1 cellular context compared by ENCODE assay signal in the genomic region with DNA sequence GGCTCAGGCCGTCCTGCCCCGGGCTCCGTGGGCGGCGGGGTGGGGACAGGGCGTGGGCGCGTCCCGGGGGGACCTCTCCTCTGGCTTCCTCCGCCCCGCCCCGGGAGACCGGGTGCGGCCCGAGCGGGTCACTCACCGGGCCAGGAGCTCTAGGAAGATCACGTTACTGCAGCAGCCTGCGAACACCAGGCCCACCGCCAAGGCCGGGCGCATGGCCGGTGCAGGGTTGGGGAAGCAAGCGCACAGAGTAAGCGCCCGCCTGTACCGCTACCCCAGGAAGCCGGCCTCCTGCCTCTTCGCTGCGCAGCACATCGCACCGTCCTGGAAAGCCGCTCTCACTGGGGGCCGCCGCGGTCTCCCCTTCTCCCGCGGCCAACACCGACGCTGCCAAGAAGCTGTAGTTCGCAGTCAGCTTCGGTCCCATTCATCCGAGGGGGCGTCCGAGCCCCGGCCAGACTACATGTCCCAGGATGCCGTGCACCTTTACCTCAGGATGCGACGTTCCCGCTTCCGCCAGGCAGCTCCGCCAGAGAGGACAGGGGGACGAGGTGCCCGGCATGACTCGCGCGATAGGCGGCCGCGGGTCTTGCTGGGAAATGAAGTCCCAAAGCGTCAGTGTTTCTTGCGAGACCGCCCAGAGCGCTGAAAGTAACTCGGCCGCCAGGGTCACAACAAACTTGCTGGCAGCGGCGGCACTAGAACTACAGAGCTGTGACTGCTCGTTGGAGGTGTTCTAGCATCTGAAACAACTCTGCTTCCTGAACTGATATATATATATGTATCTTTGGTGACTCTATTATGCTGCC.
TF ChIP-seq lines count a peak whose summit lies in the region.

A gene with protein sequence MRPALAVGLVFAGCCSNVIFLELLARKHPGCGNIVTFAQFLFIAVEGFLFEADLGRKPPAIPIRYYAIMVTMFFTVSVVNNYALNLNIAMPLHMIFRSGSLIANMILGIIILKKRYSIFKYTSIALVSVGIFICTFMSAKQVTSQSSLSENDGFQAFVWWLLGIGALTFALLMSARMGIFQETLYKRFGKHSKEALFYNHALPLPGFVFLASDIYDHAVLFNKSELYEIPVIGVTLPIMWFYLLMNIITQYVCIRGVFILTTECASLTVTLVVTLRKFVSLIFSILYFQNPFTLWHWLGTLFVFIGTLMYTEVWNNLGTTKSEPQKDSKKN (minus strand): TSS at position 392 of the 806 bp plus-strand sequence. CDS start 179 bp downstream, at position 213.

TF ChIP-seq in HepG2, 621 proteins besides CTCF, POLR2A, EP300 and RAD21 (continued from another document and continues in another):
- TF ChIP-seq, protein P1, sequence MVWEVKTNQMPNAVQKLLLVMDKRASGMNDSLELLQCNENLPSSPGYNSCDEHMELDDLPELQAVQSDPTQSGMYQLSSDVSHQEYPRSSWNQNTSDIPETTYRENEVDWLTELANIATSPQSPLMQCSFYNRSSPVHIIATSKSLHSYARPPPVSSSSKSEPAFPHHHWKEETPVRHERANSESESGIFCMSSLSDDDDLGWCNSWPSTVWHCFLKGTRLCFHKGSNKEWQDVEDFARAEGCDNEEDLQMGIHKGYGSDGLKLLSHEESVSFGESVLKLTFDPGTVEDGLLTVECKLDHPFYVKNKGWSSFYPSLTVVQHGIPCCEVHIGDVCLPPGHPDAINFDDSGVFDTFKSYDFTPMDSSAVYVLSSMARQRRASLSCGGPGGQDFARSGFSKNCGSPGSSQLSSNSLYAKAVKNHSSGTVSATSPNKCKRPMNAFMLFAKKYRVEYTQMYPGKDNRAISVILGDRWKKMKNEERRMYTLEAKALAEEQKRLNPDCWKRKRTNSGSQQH (CRISPR knock-in tag; IDR thresholded peaks at IDR 0.05; ENCODE audit: low read depth): no peak
- TF ChIP-seq THYN1 (CRISPR knock-in tag; IDR thresholded peaks at IDR 0.05; ENCODE audit: borderline replicate concordance, low read depth) (no peak), CEBPB (IDR thresholded peaks at IDR 0.05; ENCODE audit: borderline replicate concordance, low read depth, low read length) (no peak), ZNF296 (CRISPR knock-in tag; conservative IDR thresholded peaks at IDR 0.05) (0 out of 2 replicates have a peak, but pooled peaks have one; percentile 37), ZNF616 (CRISPR knock-in tag; IDR thresholded peaks at IDR 0.05; ENCODE audit: low read depth) (no peak; the same call in 1 of the 2 replicates), NFYB (CRISPR knock-in tag; IDR thresholded peaks at IDR 0.05) (peak; percentile 83), ZNF670 (CRISPR knock-in tag; IDR thresholded peaks at IDR 0.05; ENCODE audit: borderline replicate concordance) (no peak), SIN3B (IDR thresholded peaks at IDR 0.05; ENCODE audit: low read length) (peak; percentile 50; the same call in 1 of the 2 replicates), ZNF224 (CRISPR knock-in tag; IDR thresholded peaks at IDR 0.05) (no peak; the same call in 1 of the 2 replicates), SMARCC2 (IDR thresholded peaks at IDR 0.05) (no peak), ZKSCAN5 (CRISPR knock-in tag; IDR thresholded peaks at IDR 0.05) (no peak), ZNF441 (CRISPR knock-in tag; IDR thresholded peaks at IDR 0.05; ENCODE audit: borderline replicate concordance) (peak; percentile 71; the same call in 1 of the 2 replicates), HHEX (CRISPR knock-in tag; IDR thresholded peaks at IDR 0.05) (0 out of 2 replicates have a peak, but pooled peaks have one; percentile 14), MYNN (CRISPR knock-in tag; IDR thresholded peaks at IDR 0.05; ENCODE audit: low read depth) (no peak), ZFP62 (CRISPR knock-in tag; IDR thresholded peaks at IDR 0.05) (peak; percentile 65; the same call in 1 of the 2 replicates), ZC3H4 (CRISPR knock-in tag; IDR thresholded peaks at IDR 0.05; ENCODE audit: borderline replicate concordance) (no peak), SP140L (CRISPR knock-in tag; IDR thresholded peaks at IDR 0.05; ENCODE audit: borderline replicate concordance) (no peak), ZNF44 (CRISPR knock-in tag; IDR thresholded peaks at IDR 0.05) (no peak), KLF15 (CRISPR knock-in tag; IDR thresholded peaks at IDR 0.05; ENCODE audit: borderline replicate concordance) (no peak), ZNF138 (CRISPR knock-in tag; IDR thresholded peaks at IDR 0.05; ENCODE audit: low read depth) (no peak), TBP (CRISPR knock-in tag; IDR thresholded peaks at IDR 0.05) (peak; percentile 31; the same call in 1 of the 2 replicates), TCF12 (IDR thresholded peaks at IDR 0.05) (no peak), TCF12 (CRISPR knock-in tag; IDR thresholded peaks at IDR 0.05) (no peak)
- TF ChIP-seq, protein P2, sequence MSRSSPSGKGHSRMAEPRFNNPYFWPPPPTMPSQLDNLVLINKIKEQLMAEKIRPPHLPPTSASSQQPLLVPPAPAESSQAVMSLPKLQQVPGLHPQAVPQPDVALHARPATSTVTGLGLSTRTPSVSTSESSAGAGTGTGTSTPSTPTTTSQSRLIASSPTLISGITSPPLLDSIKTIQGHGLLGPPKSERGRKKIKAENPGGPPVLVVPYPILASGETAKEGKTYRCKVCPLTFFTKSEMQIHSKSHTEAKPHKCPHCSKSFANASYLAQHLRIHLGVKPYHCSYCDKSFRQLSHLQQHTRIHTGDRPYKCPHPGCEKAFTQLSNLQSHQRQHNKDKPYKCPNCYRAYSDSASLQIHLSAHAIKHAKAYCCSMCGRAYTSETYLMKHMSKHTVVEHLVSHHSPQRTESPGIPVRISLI (CRISPR knock-in tag; IDR thresholded peaks at IDR 0.05; ENCODE audit: borderline replicate concordance): peak; percentile 30; the same call in 1 of the 2 replicates
- TF ChIP-seq, protein P3, sequence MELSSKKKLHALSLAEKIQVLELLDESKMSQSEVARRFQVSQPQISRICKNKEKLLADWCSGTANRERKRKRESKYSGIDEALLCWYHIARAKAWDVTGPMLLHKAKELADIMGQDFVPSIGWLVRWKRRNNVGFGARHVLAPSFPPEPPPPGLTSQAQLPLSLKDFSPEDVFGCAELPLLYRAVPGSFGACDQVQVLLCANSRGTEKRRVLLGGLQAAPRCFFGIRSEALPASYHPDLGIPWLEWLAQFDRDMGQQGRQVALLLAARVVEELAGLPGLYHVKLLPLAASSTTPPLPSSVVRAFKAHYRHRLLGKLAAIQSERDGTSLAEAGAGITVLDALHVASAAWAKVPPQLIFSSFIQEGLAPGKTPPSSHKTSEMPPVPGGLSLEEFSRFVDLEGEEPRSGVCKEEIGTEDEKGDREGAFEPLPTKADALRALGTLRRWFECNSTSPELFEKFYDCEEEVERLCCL (CRISPR knock-in tag; IDR thresholded peaks at IDR 0.05; ENCODE audit: borderline replicate concordance): no peak
- TF ChIP-seq, protein P4, sequence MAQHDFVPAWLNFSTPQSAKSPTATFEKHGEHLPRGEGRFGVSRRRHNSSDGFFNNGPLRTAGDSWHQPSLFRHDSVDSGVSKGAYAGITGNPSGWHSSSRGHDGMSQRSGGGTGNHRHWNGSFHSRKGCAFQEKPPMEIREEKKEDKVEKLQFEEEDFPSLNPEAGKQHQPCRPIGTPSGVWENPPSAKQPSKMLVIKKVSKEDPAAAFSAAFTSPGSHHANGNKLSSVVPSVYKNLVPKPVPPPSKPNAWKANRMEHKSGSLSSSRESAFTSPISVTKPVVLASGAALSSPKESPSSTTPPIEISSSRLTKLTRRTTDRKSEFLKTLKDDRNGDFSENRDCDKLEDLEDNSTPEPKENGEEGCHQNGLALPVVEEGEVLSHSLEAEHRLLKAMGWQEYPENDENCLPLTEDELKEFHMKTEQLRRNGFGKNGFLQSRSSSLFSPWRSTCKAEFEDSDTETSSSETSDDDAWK (CRISPR knock-in tag; IDR thresholded peaks at IDR 0.05): no peak
- TF ChIP-seq, protein P5, sequence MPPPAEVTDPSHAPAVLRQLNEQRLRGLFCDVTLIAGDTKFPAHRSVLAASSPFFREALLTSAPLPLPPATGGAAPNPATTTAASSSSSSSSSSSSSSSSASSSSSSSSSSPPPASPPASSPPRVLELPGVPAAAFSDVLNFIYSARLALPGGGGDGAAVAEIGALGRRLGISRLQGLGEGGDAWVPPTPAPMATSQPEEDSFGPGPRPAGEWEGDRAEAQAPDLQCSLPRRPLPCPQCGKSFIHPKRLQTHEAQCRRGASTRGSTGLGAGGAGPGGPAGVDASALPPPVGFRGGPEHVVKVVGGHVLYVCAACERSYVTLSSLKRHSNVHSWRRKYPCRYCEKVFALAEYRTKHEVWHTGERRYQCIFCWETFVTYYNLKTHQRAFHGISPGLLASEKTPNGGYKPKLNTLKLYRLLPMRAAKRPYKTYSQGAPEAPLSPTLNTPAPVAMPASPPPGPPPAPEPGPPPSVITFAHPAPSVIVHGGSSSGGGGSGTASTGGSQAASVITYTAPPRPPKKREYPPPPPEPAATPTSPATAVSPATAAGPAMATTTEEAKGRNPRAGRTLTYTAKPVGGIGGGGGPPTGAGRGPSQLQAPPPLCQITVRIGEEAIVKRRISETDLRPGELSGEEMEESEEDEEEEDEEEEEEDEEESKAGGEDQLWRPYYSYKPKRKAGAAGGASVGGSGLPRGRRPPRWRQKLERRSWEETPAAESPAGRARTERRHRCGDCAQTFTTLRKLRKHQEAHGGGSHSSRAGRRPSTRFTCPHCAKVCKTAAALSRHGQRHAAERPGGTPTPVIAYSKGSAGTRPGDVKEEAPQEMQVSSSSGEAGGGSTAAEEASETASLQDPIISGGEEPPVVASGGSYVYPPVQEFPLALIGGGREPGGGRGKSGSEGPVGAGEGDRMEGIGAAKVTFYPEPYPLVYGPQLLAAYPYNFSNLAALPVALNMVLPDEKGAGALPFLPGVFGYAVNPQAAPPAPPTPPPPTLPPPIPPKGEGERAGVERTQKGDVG (CRISPR knock-in tag; IDR thresholded peaks at IDR 0.05; ENCODE audit: borderline replicate concordance): peak; percentile 17; the same call in 1 of the 2 replicates
- TF ChIP-seq, protein P6, sequence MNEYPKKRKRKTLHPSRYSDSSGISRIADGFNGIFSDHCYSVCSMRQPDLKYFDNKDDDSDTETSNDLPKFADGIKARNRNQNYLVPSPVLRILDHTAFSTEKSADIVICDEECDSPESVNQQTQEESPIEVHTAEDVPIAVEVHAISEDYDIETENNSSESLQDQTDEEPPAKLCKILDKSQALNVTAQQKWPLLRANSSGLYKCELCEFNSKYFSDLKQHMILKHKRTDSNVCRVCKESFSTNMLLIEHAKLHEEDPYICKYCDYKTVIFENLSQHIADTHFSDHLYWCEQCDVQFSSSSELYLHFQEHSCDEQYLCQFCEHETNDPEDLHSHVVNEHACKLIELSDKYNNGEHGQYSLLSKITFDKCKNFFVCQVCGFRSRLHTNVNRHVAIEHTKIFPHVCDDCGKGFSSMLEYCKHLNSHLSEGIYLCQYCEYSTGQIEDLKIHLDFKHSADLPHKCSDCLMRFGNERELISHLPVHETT (CRISPR knock-in tag; conservative IDR thresholded peaks at IDR 0.05): peak; percentile 48; the same call in 1 of the 2 replicates
- TF ChIP-seq, protein P7, sequence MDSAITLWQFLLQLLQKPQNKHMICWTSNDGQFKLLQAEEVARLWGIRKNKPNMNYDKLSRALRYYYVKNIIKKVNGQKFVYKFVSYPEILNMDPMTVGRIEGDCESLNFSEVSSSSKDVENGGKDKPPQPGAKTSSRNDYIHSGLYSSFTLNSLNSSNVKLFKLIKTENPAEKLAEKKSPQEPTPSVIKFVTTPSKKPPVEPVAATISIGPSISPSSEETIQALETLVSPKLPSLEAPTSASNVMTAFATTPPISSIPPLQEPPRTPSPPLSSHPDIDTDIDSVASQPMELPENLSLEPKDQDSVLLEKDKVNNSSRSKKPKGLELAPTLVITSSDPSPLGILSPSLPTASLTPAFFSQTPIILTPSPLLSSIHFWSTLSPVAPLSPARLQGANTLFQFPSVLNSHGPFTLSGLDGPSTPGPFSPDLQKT (CRISPR knock-in tag; IDR thresholded peaks at IDR 0.05; ENCODE audit: borderline replicate concordance): no peak
- TF ChIP-seq, protein P8, sequence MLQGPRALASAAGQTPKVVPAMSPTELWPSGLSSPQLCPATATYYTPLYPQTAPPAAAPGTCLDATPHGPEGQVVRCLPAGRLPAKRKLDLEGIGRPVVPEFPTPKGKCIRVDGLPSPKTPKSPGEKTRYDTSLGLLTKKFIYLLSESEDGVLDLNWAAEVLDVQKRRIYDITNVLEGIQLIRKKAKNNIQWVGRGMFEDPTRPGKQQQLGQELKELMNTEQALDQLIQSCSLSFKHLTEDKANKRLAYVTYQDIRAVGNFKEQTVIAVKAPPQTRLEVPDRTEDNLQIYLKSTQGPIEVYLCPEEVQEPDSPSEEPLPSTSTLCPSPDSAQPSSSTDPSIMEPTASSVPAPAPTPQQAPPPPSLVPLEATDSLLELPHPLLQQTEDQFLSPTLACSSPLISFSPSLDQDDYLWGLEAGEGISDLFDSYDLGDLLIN (CRISPR knock-in tag; IDR thresholded peaks at IDR 0.05; ENCODE audit: borderline replicate concordance): no peak; the same call in 1 of the 2 replicates
- TF ChIP-seq, protein P9, sequence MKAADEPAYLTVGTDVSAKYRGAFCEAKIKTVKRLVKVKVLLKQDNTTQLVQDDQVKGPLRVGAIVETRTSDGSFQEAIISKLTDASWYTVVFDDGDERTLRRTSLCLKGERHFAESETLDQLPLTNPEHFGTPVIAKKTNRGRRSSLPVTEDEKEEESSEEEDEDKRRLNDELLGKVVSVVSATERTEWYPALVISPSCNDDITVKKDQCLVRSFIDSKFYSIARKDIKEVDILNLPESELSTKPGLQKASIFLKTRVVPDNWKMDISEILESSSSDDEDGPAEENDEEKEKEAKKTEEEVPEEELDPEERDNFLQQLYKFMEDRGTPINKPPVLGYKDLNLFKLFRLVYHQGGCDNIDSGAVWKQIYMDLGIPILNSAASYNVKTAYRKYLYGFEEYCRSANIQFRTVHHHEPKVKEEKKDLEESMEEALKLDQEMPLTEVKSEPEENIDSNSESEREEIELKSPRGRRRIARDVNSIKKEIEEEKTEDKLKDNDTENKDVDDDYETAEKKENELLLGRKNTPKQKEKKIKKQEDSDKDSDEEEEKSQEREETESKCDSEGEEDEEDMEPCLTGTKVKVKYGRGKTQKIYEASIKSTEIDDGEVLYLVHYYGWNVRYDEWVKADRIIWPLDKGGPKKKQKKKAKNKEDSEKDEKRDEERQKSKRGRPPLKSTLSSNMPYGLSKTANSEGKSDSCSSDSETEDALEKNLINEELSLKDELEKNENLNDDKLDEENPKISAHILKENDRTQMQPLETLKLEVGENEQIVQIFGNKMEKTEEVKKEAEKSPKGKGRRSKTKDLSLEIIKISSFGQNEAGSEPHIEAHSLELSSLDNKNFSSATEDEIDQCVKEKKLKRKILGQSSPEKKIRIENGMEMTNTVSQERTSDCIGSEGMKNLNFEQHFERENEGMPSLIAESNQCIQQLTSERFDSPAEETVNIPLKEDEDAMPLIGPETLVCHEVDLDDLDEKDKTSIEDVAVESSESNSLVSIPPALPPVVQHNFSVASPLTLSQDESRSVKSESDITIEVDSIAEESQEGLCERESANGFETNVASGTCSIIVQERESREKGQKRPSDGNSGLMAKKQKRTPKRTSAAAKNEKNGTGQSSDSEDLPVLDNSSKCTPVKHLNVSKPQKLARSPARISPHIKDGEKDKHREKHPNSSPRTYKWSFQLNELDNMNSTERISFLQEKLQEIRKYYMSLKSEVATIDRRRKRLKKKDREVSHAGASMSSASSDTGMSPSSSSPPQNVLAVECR (CRISPR knock-in tag; IDR thresholded peaks at IDR 0.05; ENCODE audit: borderline replicate concordance): peak; percentile 83
- TF ChIP-seq, protein P10, sequence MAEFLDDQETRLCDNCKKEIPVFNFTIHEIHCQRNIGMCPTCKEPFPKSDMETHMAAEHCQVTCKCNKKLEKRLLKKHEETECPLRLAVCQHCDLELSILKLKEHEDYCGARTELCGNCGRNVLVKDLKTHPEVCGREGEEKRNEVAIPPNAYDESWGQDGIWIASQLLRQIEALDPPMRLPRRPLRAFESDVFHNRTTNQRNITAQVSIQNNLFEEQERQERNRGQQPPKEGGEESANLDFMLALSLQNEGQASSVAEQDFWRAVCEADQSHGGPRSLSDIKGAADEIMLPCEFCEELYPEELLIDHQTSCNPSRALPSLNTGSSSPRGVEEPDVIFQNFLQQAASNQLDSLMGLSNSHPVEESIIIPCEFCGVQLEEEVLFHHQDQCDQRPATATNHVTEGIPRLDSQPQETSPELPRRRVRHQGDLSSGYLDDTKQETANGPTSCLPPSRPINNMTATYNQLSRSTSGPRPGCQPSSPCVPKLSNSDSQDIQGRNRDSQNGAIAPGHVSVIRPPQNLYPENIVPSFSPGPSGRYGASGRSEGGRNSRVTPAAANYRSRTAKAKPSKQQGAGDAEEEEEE (CRISPR knock-in tag; IDR thresholded peaks at IDR 0.05; ENCODE audit: borderline replicate concordance): no peak
